Comparison of ENCODE assay signal across 8 cellular contexts in the genomic region with DNA sequence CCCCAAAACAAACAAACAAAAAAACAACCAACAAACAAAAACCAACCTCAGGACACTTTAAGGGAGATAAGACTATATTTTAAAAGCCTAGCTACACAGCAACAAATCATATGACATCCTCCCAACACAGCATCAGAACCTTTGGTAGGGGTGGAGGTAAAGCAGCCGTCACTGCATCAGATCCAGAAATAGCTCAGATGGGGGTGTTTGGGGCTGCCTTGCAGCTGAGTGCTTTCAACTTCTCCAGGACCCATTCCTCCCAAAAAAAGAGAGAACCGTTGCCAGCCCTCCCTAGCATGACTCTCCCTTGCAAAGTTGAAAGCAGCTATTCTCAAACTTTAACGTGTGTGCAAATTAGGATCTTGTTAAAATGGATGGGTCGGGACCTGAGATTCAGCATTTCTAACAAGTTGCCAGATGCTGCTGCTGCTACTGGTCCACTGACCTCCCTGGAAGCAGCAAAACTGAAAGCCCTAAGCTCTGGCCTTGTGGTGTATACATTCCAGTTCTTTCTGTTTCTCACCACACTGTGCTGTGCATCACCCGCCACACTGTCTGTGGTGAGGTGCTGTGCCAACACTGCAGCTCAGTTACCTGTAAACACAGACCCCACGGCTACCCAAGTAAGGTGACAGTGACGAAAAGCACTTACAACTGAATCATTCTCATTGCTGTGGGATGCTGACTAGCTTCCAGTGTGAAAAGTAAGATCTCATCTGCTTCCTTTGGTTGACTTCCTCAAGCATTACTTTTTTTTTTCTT. TPM values are rescaled to one million over a fixed set of nuclear protein-coding genes. Genes with fewer than 3 reads are reported as not detected.
A peak's percentile ranks its signal among the peaks of the same experiment; 100 is the strongest.
DNase-seq lines count a peak whose midpoint lies in the region; ATAC-seq and TF ChIP-seq lines count a peak whose summit lies in the region.

No MANE protein-coding gene starts in this region.

- peaks cover 8 to 48% (median 48%) of the 10 kb centered on the region in 3 donors for H3K36me3 Mint-ChIP-seq in naive thymus-derived CD8-positive, alpha-beta T cell

- H3K9me3 ChIP-seq in BLaER1 = no peaks in the 10 kb centered on the region

- no peaks in the 10 kb centered on the region for H3K27me3 Mint-ChIP-seq in naive thymus-derived CD8-positive, alpha-beta T cell

- peaks cover 50% of the 10 kb centered on the region for H3K79me2 ChIP-seq in KMS-11 (ENCODE audit: insufficient read depth, low read depth)

- no peak overlapping the region for H2AFZ ChIP-seq in KMS-11 (ENCODE audit: low read depth)

- H3K4me2 ChIP-seq in BLaER1 = peak overlapping the region; percentile 80
- H3K4me2 ChIP-seq in KMS-11 = peak overlapping the region; percentile 97

- H3K36me3 ChIP-seq in BLaER1 (peaks cover 66% of the 10 kb centered on the region), KMS-11 (ENCODE audit: insufficient read depth) (no peaks in the 10 kb centered on the region)

- H3K4me3 ChIP-seq in BLaER1 (no peak overlapping the region), KMS-11 (IDR thresholded peaks at IDR 0.05; ENCODE audit: insufficient read depth, low read depth, low read length) (no peak overlapping the region)

- H3K4me1 Mint-ChIP-seq in naive thymus-derived CD8-positive, alpha-beta T cell = peaks cover 56 to 100% (median 94%) of the 10 kb centered on the region in 4 donors

- peak; percentile 73 for DNase-seq in activated T-cell treated with anti-CD3 and anti-CD28 coated beads for 24 hours (ENCODE audit: low read depth)
- peak; percentile 56 to 95 (median 86) for DNase-seq in naive thymus-derived CD8-positive, alpha-beta T cell
- DNase-seq in NCI-H1105 (lab: John Stamatoyannopoulos, UW) = no peak
- no peak for DNase-seq in C1 segment of cervical spinal cord (lab: John Stamatoyannopoulos, UW)
- no peak for DNase-seq in dermis blood vessel endothelial cell

- no peaks in the 10 kb centered on the region for H3K27me3 ChIP-seq in BLaER1
- no peaks in the 10 kb centered on the region for H3K27me3 ChIP-seq in KMS-11 (ENCODE audit: insufficient read depth, low read depth)

- POLR2A ChIA-PET in naive thymus-derived CD8-positive, alpha-beta T cell (lab: Charles Lee) = interaction anchor here (0.6 to 9.4 kb wide), 19 partner anchors 10 to 487 kb away, joined by 3 to 365 read pairs (median 5); partner anchors contain the start of genes ARID2, SLC38A1 and SLC38A2

- H3K4me3 Mint-ChIP-seq in naive thymus-derived CD8-positive, alpha-beta T cell = peak overlapping the region; percentile 70 to 90 (median 82)

- peak overlapping the region; percentile 97 to 100 (median 98) for H3K27ac Mint-ChIP-seq in naive thymus-derived CD8-positive, alpha-beta T cell

- TF ChIP-seq CTCF in KMS-11 (conservative IDR thresholded peaks at IDR 0.05; ENCODE audit: low read depth, low read length) = no peak

- peak; percentile 59 for ATAC-seq in GM21447 (IDR thresholded peaks at IDR 0.05; ENCODE audit: unreplicated experiment)
- peak; percentile 74 to 84 for ATAC-seq in naive thymus-derived CD8-positive, alpha-beta T cell

- H3K27ac ChIP-seq in BLaER1 (peak overlapping the region; percentile 27; the same call in 1 of the 2 replicates), KMS-11 (peak overlapping the region; percentile 87)

- H4K20me1 ChIP-seq in BLaER1 (peaks cover 99% of the 10 kb centered on the region), KMS-11 (ENCODE audit: insufficient read depth) (no peaks in the 10 kb centered on the region)

- H3K9ac ChIP-seq in BLaER1 = no peak overlapping the region
- H3K9ac ChIP-seq in KMS-11 = peak overlapping the region; percentile 36; the same call in 1 of the 2 replicates

- H3K9me3 Mint-ChIP-seq in naive thymus-derived CD8-positive, alpha-beta T cell = no peaks in the 10 kb centered on the region

- peaks cover 80% of the 10 kb centered on the region for H3K4me1 ChIP-seq in BLaER1
- peaks cover 93% of the 10 kb centered on the region for H3K4me1 ChIP-seq in KMS-11 (ENCODE audit: low read depth, poor library complexity, severe bottlenecking)

RNA-seq across cellular contexts. Expression of gene SLC38A1, which starts 54.0 kb away (rescaled TPM):
- 100 to 1,000 TPM; 323 to 343 TPM for total RNA-seq in naive thymus-derived CD8-positive, alpha-beta T cell
- polyA plus RNA-seq in naive thymus-derived CD8-positive, alpha-beta T cell = 100 to 1,000 TPM; 255 to 308 (median 264) TPM
- 136 and 191 TPM in 2 replicates for total RNA-seq in dermis blood vessel endothelial cell

Comparison
In these comparisons a context has a peak if more than half of its experiments do, and no peak if none do; other contexts are left out.
1. DNase-seq: peak in activated T-cell treated with anti-CD3 and anti-CD28 coated beads for 24 hours (single experiment) and naive thymus-derived CD8-positive, alpha-beta T cell (10 of 10); none in NCI-H1105 (single experiment), C1 segment of cervical spinal cord (0 of 14) and dermis blood vessel endothelial cell (single experiment).